In the genomic region with DNA sequence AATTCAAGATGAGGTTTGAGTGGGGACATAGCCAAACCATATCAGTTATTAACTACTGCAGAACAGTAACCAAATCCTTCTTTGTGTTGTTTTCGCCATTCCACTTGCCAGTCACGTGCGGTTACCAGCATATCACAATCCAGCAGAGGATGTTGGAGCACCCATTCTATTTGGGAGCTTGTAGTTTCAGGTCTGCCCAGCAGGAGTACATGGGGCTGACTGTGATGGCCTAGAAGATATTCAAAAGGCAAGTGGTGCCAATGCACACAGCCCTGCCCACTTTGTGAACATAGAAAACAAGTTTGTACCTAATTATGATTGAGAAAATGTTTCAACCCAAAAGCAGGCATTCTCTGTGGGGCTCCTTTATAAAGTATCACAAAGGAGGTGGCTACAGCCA, we compare ENCODE assay signal across 17 cellular contexts.
"Had no signal": no experiment of that assay in that cellular context is flagged by ENCODE, and none has a peak within 500 bp of the region (broad histone marks: within the 10 kb centered on the region; RNA-seq: fewer than 3 reads in every experiment).

No MANE protein-coding gene starts in this region.

- H3K27ac ChIP-seq: cardiac muscle cell, VCaP had no signal

- H3K27me3 Mint-ChIP-seq: activated CD4-positive, alpha-beta memory T cell treated with anti-CD3 and anti-CD28 coated beads, Interleukin-2, amount 10 ng/mL, durations not matched to agents 7 days and 5 days; activated naive CD4-positive, alpha-beta T cell treated with anti-CD3 and anti-CD28 coated beads, Interleukin-2, amount 10 ng/mL, durations not matched to agents 7 days and 5 days; activated T-cell treated with anti-CD3 and anti-CD28 coated beads, Interleukin-2, amount 50 U/mL, for 24 hours had no signal

- H3K4me1 Mint-ChIP-seq: activated CD4-positive, alpha-beta memory T cell treated with anti-CD3 and anti-CD28 coated beads, Interleukin-2, amount 10 ng/mL, durations not matched to agents 7 days and 5 days; activated naive CD4-positive, alpha-beta T cell treated with anti-CD3 and anti-CD28 coated beads, Interleukin-2, amount 10 ng/mL, durations not matched to agents 7 days and 5 days; natural killer cell had no signal

- DNase-seq: activated CD4-positive, alpha-beta memory T cell treated with anti-CD3 and anti-CD28 coated beads, Interleukin-2, amount 10 ng/mL, durations not matched to agents 7 days and 5 days; activated CD4-positive, alpha-beta T cell treated with anti-CD3 and anti-CD28 coated beads for 1 hour; activated naive CD4-positive, alpha-beta T cell treated with anti-CD3 and anti-CD28 coated beads, Interleukin-2, amount 10 ng/mL, durations not matched to agents 7 days and 5 days; activated T-cell treated with anti-CD3 and anti-CD28 coated beads, Interleukin-2, amount 50 U/mL, for 24 hours; foreskin fibroblast; kidney glomerular epithelial cell; mesenchymal stem cell; natural killer cell; nucleus accumbens; right cardiac atrium; stimulated activated CD4-positive, alpha-beta T cell treated with anti-CD3 and anti-CD28 coated beads, Interleukin-4, amount 100 ng/mL, for 4 hours; stimulated activated CD8-positive, alpha-beta memory T cell treated with anti-CD3 and anti-CD28 coated beads, Interleukin-4, amount 100 ng/mL, for 48 hours; stimulated activated naive CD4-positive, alpha-beta T cell treated with Interleukin-2 at 50 U/mL for 16 hours; trophoblast cell had no signal

- H3K36me3 Mint-ChIP-seq: natural killer cell had no signal

- H3K4me3 ChIP-seq: cardiac muscle cell, smooth muscle cell had no signal

- H3K9me3 Mint-ChIP-seq: activated CD4-positive, alpha-beta memory T cell treated with anti-CD3 and anti-CD28 coated beads, Interleukin-2, amount 10 ng/mL, durations not matched to agents 7 days and 5 days; activated T-cell treated with anti-CD3 and anti-CD28 coated beads, Interleukin-2, amount 50 U/mL, for 24 hours had no signal

- ATAC-seq: natural killer cell, right cardiac atrium had no signal

- H3K27ac Mint-ChIP-seq: activated CD4-positive, alpha-beta memory T cell treated with anti-CD3 and anti-CD28 coated beads, Interleukin-2, amount 10 ng/mL, durations not matched to agents 7 days and 5 days; activated naive CD4-positive, alpha-beta T cell treated with anti-CD3 and anti-CD28 coated beads, Interleukin-2, amount 10 ng/mL, durations not matched to agents 7 days and 5 days; activated T-cell treated with anti-CD3 and anti-CD28 coated beads, Interleukin-2, amount 50 U/mL, for 24 hours; natural killer cell had no signal

- H3K27me3 ChIP-seq: cardiac muscle cell had no signal

- H3K4me3 Mint-ChIP-seq: activated CD4-positive, alpha-beta memory T cell treated with anti-CD3 and anti-CD28 coated beads, Interleukin-2, amount 10 ng/mL, durations not matched to agents 7 days and 5 days; activated naive CD4-positive, alpha-beta T cell treated with anti-CD3 and anti-CD28 coated beads, Interleukin-2, amount 10 ng/mL, durations not matched to agents 7 days and 5 days; activated T-cell treated with anti-CD3 and anti-CD28 coated beads, Interleukin-2, amount 50 U/mL, for 24 hours; natural killer cell had no signal

- H3K4me2 ChIP-seq: smooth muscle cell had no signal

- H3K36me3 ChIP-seq: cardiac muscle cell had no signal
